18 cellular contexts compared by ENCODE assay signal in genomic region chr5:176501333-176501732, GRCh38. TPM values are rescaled to one million over a fixed set of nuclear protein-coding genes. Genes with fewer than 3 reads are reported as not detected.
DNase-seq lines count a peak whose midpoint lies in the region; ATAC-seq and TF ChIP-seq lines count a peak whose summit lies in the region.
"Had no signal": no experiment of that assay in that cellular context is flagged by ENCODE, and none has a peak within 500 bp of the region (broad histone marks: within the 10 kb centered on the region; RNA-seq: fewer than 3 reads in every experiment).

No MANE protein-coding gene starts in this region.

- no peak overlapping the region for H3K27ac ChIP-seq in right atrium auricular region
- H3K27ac ChIP-seq: WERI-Rb-1 had no signal

- TF ChIP-seq CTCF in AG09309 (IDR thresholded peaks at IDR 0.05; ENCODE audit: control insufficient read depth, insufficient read depth, low read depth, low read length, missing control alignments) (no peak), choroid plexus epithelial cell (conservative IDR thresholded peaks at IDR 0.05; ENCODE audit: low read depth, low read length) (no peak), right atrium auricular region (IDR thresholded peaks at IDR 0.05) (no peak)
- TF ChIP-seq CTCF in activated CD8-positive, alpha-beta T cell treated with anti-CD3 and anti-CD28 coated beads for 36 hours (IDR thresholded peaks at IDR 0.05) = no peak

- POLR2A ChIA-PET in activated CD8-positive, alpha-beta T cell treated with anti-CD3 and anti-CD28 coated beads for 36 hours (lab: Charles Lee) = interaction anchor here (1.3 kb wide), 1 partner anchor 36 kb away, joined by 3 read pairs; the partner anchor contains the start of gene RNF44

- no peak for ATAC-seq in activated CD8-positive, alpha-beta T cell treated with anti-CD3 and anti-CD28 coated beads for 36 hours
- ATAC-seq: activated CD8-positive, alpha-beta T cell treated with anti-CD3 and anti-CD28 coated beads, Interleukin-2, amount 10 ng/mL, durations not matched to agents 7 days and 5 days had no signal

- intact Hi-C loops in activated CD8-positive, alpha-beta T cell treated with anti-CD3 and anti-CD28 coated beads for 36 hours (cut with micrococcal nuclease) = no loop called here

- CTCF ChIA-PET in activated CD8-positive, alpha-beta T cell treated with anti-CD3 and anti-CD28 coated beads for 36 hours (lab: Charles Lee) = interaction anchor here (1.3 kb wide), 1 partner anchor 13 kb away, joined by 3 read pairs; no protein-coding TSS in a partner anchor

- no peak overlapping the region for H3K4me3 Mint-ChIP-seq in activated CD8-positive, alpha-beta T cell treated with anti-CD3 and anti-CD28 coated beads for 36 hours
- H3K4me3 Mint-ChIP-seq: activated CD8-positive, alpha-beta T cell treated with anti-CD3 and anti-CD28 coated beads, Interleukin-2, amount 10 ng/mL, durations not matched to agents 7 days and 5 days; nephron had no signal

- no peaks in the 10 kb centered on the region for H3K4me1 ChIP-seq in right atrium auricular region
- H3K4me1 ChIP-seq: BE2C, HAP-1 had no signal

- no peaks in the 10 kb centered on the region for H3K4me1 Mint-ChIP-seq in activated CD8-positive, alpha-beta T cell treated with anti-CD3 and anti-CD28 coated beads for 36 hours (ENCODE audit: low read depth)
- H3K4me1 Mint-ChIP-seq: nephron had no signal

- H3K27me3 Mint-ChIP-seq in activated CD8-positive, alpha-beta T cell treated with anti-CD3 and anti-CD28 coated beads for 36 hours = no peaks in the 10 kb centered on the region

- H3K9me3 ChIP-seq in right atrium auricular region = no peaks in the 10 kb centered on the region
- H3K9me3 ChIP-seq: BE2C, HAP-1 had no signal

- H3K4me3 ChIP-seq in AG09309 (ENCODE audit: control insufficient read depth, low read depth, low read length) (no peak overlapping the region), choroid plexus epithelial cell (ENCODE audit: low read depth, low read length) (no peak overlapping the region), right atrium auricular region (no peak overlapping the region)
- H3K4me3 ChIP-seq: HAP-1 had no signal

- H3K27ac Mint-ChIP-seq in activated CD8-positive, alpha-beta T cell treated with anti-CD3 and anti-CD28 coated beads for 36 hours = no peak overlapping the region
- H3K27ac Mint-ChIP-seq: activated CD8-positive, alpha-beta T cell treated with anti-CD3 and anti-CD28 coated beads, Interleukin-2, amount 10 ng/mL, durations not matched to agents 7 days and 5 days; nephron had no signal

- peaks cover 80% of the 10 kb centered on the region for H3K36me3 ChIP-seq in right atrium auricular region

- no peaks in the 10 kb centered on the region for H3K27me3 ChIP-seq in right atrium auricular region
- H3K27me3 ChIP-seq: BE2C had no signal

- peak; percentile 61 for DNase-seq in AG09309 (ENCODE audit: low read depth)
- peak; percentile 88 for DNase-seq in LHCN-M2 (ENCODE audit: low read depth)
- peak; percentile 88 for DNase-seq in choroid plexus epithelial cell (ENCODE audit: low read depth)
- DNase-seq in kidney tubule cell (ENCODE audit: low spot score) = peak; percentile 53
- DNase-seq in right atrium auricular region (ENCODE audit: low spot score) = no peak
- no peak for DNase-seq in stimulated activated naive CD4-positive, alpha-beta T cell (lab: John Stamatoyannopoulos, UW)
- no peak for DNase-seq in activated CD8-positive, alpha-beta T cell treated with anti-CD3 and anti-CD28 coated beads for 36 hours
- DNase-seq in SKM-1 treated with dmso at 0.1 percent for 144 hours (lab: John Stamatoyannopoulos, UW; ENCODE audit: unreplicated experiment) = no peak
- DNase-seq: activated CD8-positive, alpha-beta T cell treated with anti-CD3 and anti-CD28 coated beads, Interleukin-2, amount 10 ng/mL, durations not matched to agents 7 days and 5 days; BE2C; cerebellar nuclear complex; head of caudate nucleus; mesendoderm; NCI-H1930; NCI-H526; WERI-Rb-1 had no signal

- no peaks in the 10 kb centered on the region for H3K9me3 Mint-ChIP-seq in activated CD8-positive, alpha-beta T cell treated with anti-CD3 and anti-CD28 coated beads for 36 hours
- H3K9me3 Mint-ChIP-seq: nephron had no signal

- peaks cover 45% of the 10 kb centered on the region for H3K36me3 Mint-ChIP-seq in activated CD8-positive, alpha-beta T cell treated with anti-CD3 and anti-CD28 coated beads for 36 hours (ENCODE audit: low read depth)

RNA-seq across cellular contexts. Expression of gene RNF44, which starts 35.9 kb away (rescaled TPM):
- total RNA-seq in LHCN-M2 (2014; rRNA removed) (5.5 and 10.5 TPM in 2 replicates), right atrium auricular region (10 to 100 TPM; 10.7 to 12.4 TPM)
- polyA plus RNA-seq in LHCN-M2 (2012) = 5.4 TPM
- 10 to 100 TPM; 55.3 to 62.7 TPM for total RNA-seq in activated CD8-positive, alpha-beta T cell treated with anti-CD3 and anti-CD28 coated beads for 36 hours

RNA-seq across cellular contexts. Expression of gene CDHR2, which starts 47.8 kb away (rescaled TPM):
- total RNA-seq in LHCN-M2 (2014; rRNA removed) (not detected in 2 replicates), right atrium auricular region (under 1 TPM in 1 of 2 donors, not detected in 1; 0.12 TPM)
- polyA plus RNA-seq in LHCN-M2 (2012) = 0.30 TPM
- total RNA-seq in activated CD8-positive, alpha-beta T cell treated with anti-CD3 and anti-CD28 coated beads for 36 hours = under 1 TPM; 0.23 to 0.47 TPM

RNA-seq across cellular contexts. Expression of gene FAF2, which starts 53.1 kb away (rescaled TPM):
- total RNA-seq in LHCN-M2 (2014; rRNA removed) (37.9 and 42.4 TPM in 2 replicates), right atrium auricular region (10 to 100 TPM; 14.4 to 19.5 TPM)
- 22.4 TPM for polyA plus RNA-seq in LHCN-M2 (2012)
- total RNA-seq in activated CD8-positive, alpha-beta T cell treated with anti-CD3 and anti-CD28 coated beads for 36 hours = 10 to 100 TPM; 32.6 to 33.0 TPM

Comparison
In these comparisons a context has a peak if more than half of its experiments do, and no peak if none do; other contexts are left out.
1. DNase-seq: peak in AG09309 (single experiment), LHCN-M2 (single experiment), choroid plexus epithelial cell (single experiment) and kidney tubule cell (single experiment); none in right atrium auricular region (single experiment), stimulated activated naive CD4-positive, alpha-beta T cell (0 of 6), activated CD8-positive, alpha-beta T cell treated with anti-CD3 and anti-CD28 coated beads for 36 hours (single experiment) and SKM-1 treated with dmso at 0.1 percent for 144 hours (single experiment).